1 cellular context compared by ENCODE assay signal in genomic region chr22:23180893-23181762, GRCh38.
TF ChIP-seq lines count a peak whose summit lies in the region.

No MANE protein-coding gene starts in this region.

TF ChIP-seq in HepG2, 621 proteins besides CTCF, POLR2A, EP300 and RAD21 (continued from another document and continues in another):
- TF ChIP-seq ZBTB26 (CRISPR knock-in tag; IDR thresholded peaks at IDR 0.05; ENCODE audit: borderline replicate concordance), result no peak
- TF ChIP-seq ARID3A (IDR thresholded peaks at IDR 0.05; ENCODE audit: low read depth, low read length), result no peak
- TF ChIP-seq ZNF138 (CRISPR knock-in tag; IDR thresholded peaks at IDR 0.05; ENCODE audit: low read depth), result no peak
- TF ChIP-seq PRDM10 (CRISPR knock-in tag; IDR thresholded peaks at IDR 0.05; ENCODE audit: low read depth), result no peak
- no peak for TF ChIP-seq ZBTB1 (CRISPR knock-in tag; IDR thresholded peaks at IDR 0.05; ENCODE audit: borderline replicate concordance)
- no peak for TF ChIP-seq E2F5 (CRISPR knock-in tag; conservative IDR thresholded peaks at IDR 0.05)
- no peak for TF ChIP-seq E2F1 (CRISPR knock-in tag; IDR thresholded peaks at IDR 0.05)
- no peak for TF ChIP-seq GZF1 (CRISPR knock-in tag; IDR thresholded peaks at IDR 0.05)
- TF ChIP-seq DZIP1 (CRISPR knock-in tag; IDR thresholded peaks at IDR 0.05), result no peak
- TF ChIP-seq CSRNP1 (CRISPR knock-in tag; IDR thresholded peaks at IDR 0.05), result no peak
- TF ChIP-seq TEF (CRISPR knock-in tag; IDR thresholded peaks at IDR 0.05), result no peak
- no peak for TF ChIP-seq BHLHE40 (IDR thresholded peaks at IDR 0.05; ENCODE audit: low read length)
- no peak for TF ChIP-seq SUZ12 (IDR thresholded peaks at IDR 0.05; ENCODE audit: low read depth, low read length)
- TF ChIP-seq BRD4 (CRISPR knock-in tag; IDR thresholded peaks at IDR 0.05), result no peak
- no peak; the same call in 1 of the 2 replicates for TF ChIP-seq TBX2 (CRISPR knock-in tag; IDR thresholded peaks at IDR 0.05; ENCODE audit: borderline replicate concordance)
- TF ChIP-seq ZNF607 (CRISPR knock-in tag; IDR thresholded peaks at IDR 0.05; ENCODE audit: borderline replicate concordance), result peak; percentile 31; the same call in 1 of the 2 replicates
- no peak; the same call in 1 of the 2 replicates for TF ChIP-seq ZNF772 (CRISPR knock-in tag; IDR thresholded peaks at IDR 0.05)
- TF ChIP-seq FOXO4 (CRISPR knock-in tag; conservative IDR thresholded peaks at IDR 0.05), result no peak
- TF ChIP-seq POGK (CRISPR knock-in tag; conservative IDR thresholded peaks at IDR 0.05), result no peak
- no peak for TF ChIP-seq MYPOP (CRISPR knock-in tag; IDR thresholded peaks at IDR 0.05)
- TF ChIP-seq CCAR2 (optimal IDR thresholded peaks at IDR 0.05; ENCODE audit: low read depth, low read length), result no peak
- no peak for TF ChIP-seq ZFP41 (CRISPR knock-in tag; IDR thresholded peaks at IDR 0.05; ENCODE audit: borderline replicate concordance)
- no peak for TF ChIP-seq ZHX1 (CRISPR knock-in tag; IDR thresholded peaks at IDR 0.05; ENCODE audit: low read depth)
- TF ChIP-seq ZNF292 (CRISPR knock-in tag; IDR thresholded peaks at IDR 0.05; ENCODE audit: borderline replicate concordance, low read depth), result no peak
- TF ChIP-seq ZMAT3 (CRISPR knock-in tag; conservative IDR thresholded peaks at IDR 0.05), result peak; percentile 65; the same call in 1 of the 2 replicates
- no peak for TF ChIP-seq ZNF547 (CRISPR knock-in tag; IDR thresholded peaks at IDR 0.05)
- TF ChIP-seq JUND (CRISPR knock-in tag; IDR thresholded peaks at IDR 0.05), result no peak
- TF ChIP-seq ZNF180 (CRISPR knock-in tag; IDR thresholded peaks at IDR 0.05; ENCODE audit: borderline replicate concordance, low read depth), result no peak
- TF ChIP-seq POLR2AphosphoS5 (IDR thresholded peaks at IDR 0.05; ENCODE audit: low read depth, low read length), result no peak
- TF ChIP-seq ZNF879 (CRISPR knock-in tag; IDR thresholded peaks at IDR 0.05), result peak; percentile 62; the same call in 1 of the 2 replicates
- TF ChIP-seq ARNT (IDR thresholded peaks at IDR 0.05), result no peak
- TF ChIP-seq SNRNP70 (IDR thresholded peaks at IDR 0.05; ENCODE audit: low read depth, low read length), result no peak
- peak; percentile 70 for TF ChIP-seq ZFY (CRISPR knock-in tag; IDR thresholded peaks at IDR 0.05)
- TF ChIP-seq ZNF615 (CRISPR knock-in tag; IDR thresholded peaks at IDR 0.05; ENCODE audit: borderline replicate concordance), result no peak
- TF ChIP-seq MIER2 (CRISPR knock-in tag; IDR thresholded peaks at IDR 0.05), result no peak
- TF ChIP-seq HES4 (CRISPR knock-in tag; IDR thresholded peaks at IDR 0.05; ENCODE audit: borderline replicate concordance), result 0 out of 2 replicates have a peak, but pooled peaks have one; percentile 17
- no peak for TF ChIP-seq ZNF430 (CRISPR knock-in tag; IDR thresholded peaks at IDR 0.05)
- TF ChIP-seq ZC3H4 (CRISPR knock-in tag; IDR thresholded peaks at IDR 0.05; ENCODE audit: borderline replicate concordance), result no peak
